8 cellular contexts compared by ENCODE assay signal in the genomic region with DNA sequence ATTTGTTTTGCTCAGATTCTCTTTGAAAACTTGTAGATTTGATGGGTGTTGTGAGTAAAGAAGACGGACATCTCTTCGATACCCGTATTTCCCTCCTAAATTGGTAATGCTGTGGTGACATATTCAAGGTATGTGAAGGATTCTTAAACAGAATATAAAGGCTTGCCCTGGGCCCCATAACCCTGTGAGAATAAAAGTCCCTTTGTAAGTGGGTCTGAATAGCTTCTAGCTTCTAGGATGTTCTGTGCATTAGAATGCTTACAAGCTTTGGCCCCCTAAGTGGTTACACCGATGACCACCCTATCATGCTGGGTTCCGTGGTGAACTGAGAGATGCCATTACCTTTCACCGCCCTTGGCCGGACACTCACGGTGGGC. TPM values are rescaled to one million over a fixed set of nuclear protein-coding genes. Genes with fewer than 3 reads are reported as not detected.
A peak's percentile ranks its signal among the peaks of the same experiment; 100 is the strongest.
DNase-seq lines count a peak whose midpoint lies in the region; ATAC-seq and TF ChIP-seq lines count a peak whose summit lies in the region.

No MANE protein-coding gene starts in this region.

- peaks cover 6% of the 10 kb centered on the region for H3K4me1 ChIP-seq in hepatocyte (ENCODE audit: insufficient read depth)

- H3K9me2 ChIP-seq in hepatocyte (replicated peaks; ENCODE audit: insufficient read depth): no peaks in the 10 kb centered on the region

- peak overlapping the region; percentile 97 for H2AFZ ChIP-seq in hepatocyte

- peak; percentile 16 for DNase-seq in NCI-H2171 treated with DMSO at 0.1 percent for 48 hours (lab: John Stamatoyannopoulos, UW)
- no peak for DNase-seq in NCI-H2171 (lab: John Stamatoyannopoulos, UW)
- no peak for DNase-seq in WERI-Rb-1
- DNase-seq in hepatocyte (ENCODE audit: low spot score): no peak
- DNase-seq in stimulated activated effector memory CD8-positive, alpha-beta T cell treated with anti-CD3 and anti-CD28 coated beads, Interleukin-12 subunit alpha, Interleukin-12 subunit beta, amount 100 ng/mL, for 72 hours (ENCODE audit: low spot score in 2 of 2): no peak

- no peak for ATAC-seq in stimulated activated effector memory CD8-positive, alpha-beta T cell treated with anti-CD3 and anti-CD28 coated beads, Interleukin-12 subunit alpha, Interleukin-12 subunit beta, amount 100 ng/mL, for 72 hours
- ATAC-seq in GM21825 (IDR thresholded peaks at IDR 0.05; ENCODE audit: unreplicated experiment) (no peak), HG02970 (IDR thresholded peaks at IDR 0.05; ENCODE audit: low FRiP score, unreplicated experiment) (no peak), HG03045 (IDR thresholded peaks at IDR 0.05; ENCODE audit: unreplicated experiment) (no peak)

- TF ChIP-seq CTCF in WERI-Rb-1 (IDR thresholded peaks at IDR 0.05; ENCODE audit: low read depth, low read length) (no peak), hepatocyte (IDR thresholded peaks at IDR 0.05; ENCODE audit: poor library complexity) (no peak)

- peak overlapping the region; percentile 86 for H3K27ac ChIP-seq in WERI-Rb-1
- H3K27ac ChIP-seq in hepatocyte: peak overlapping the region; percentile 94

- WGBS in hepatocyte (ENCODE audit: low lambda C conversion rate, missing lambda C conversion rate): 35% methylated on average over 8 of the region's 8 CpGs

- peak overlapping the region; percentile 85 for H3K4me2 ChIP-seq in hepatocyte

- H3K36me3 ChIP-seq in WERI-Rb-1: peaks cover 14% of the 10 kb centered on the region
- H3K36me3 ChIP-seq in hepatocyte (replicated peaks; ENCODE audit: insufficient read depth, low read depth): no peaks in the 10 kb centered on the region

- H3K36me3 Mint-ChIP-seq in stimulated activated effector memory CD8-positive, alpha-beta T cell treated with anti-CD3 and anti-CD28 coated beads, Interleukin-12 subunit alpha, Interleukin-12 subunit beta, amount 100 ng/mL, for 72 hours: peaks cover 10% of the 10 kb centered on the region

- peaks cover 38% of the 10 kb centered on the region for H3K79me2 ChIP-seq in hepatocyte

- peak overlapping the region; percentile 91 for H3K27ac Mint-ChIP-seq in stimulated activated effector memory CD8-positive, alpha-beta T cell treated with anti-CD3 and anti-CD28 coated beads, Interleukin-12 subunit alpha, Interleukin-12 subunit beta, amount 100 ng/mL, for 72 hours

- H3K9me3 ChIP-seq in WERI-Rb-1 (ENCODE audit: severe bottlenecking) (no peaks in the 10 kb centered on the region), hepatocyte (ENCODE audit: low read depth) (no peaks in the 10 kb centered on the region)

- no peaks in the 10 kb centered on the region for H4K20me1 ChIP-seq in hepatocyte (ENCODE audit: insufficient read depth, poor library complexity, severe bottlenecking)

- H3K9me3 Mint-ChIP-seq in stimulated activated effector memory CD8-positive, alpha-beta T cell treated with anti-CD3 and anti-CD28 coated beads, Interleukin-12 subunit alpha, Interleukin-12 subunit beta, amount 100 ng/mL, for 72 hours: no peaks in the 10 kb centered on the region

- H3K27me3 ChIP-seq in WERI-Rb-1 (ENCODE audit: insufficient read depth, low read depth, severe bottlenecking) (no peaks in the 10 kb centered on the region), hepatocyte (no peaks in the 10 kb centered on the region)

- H3K4me1 Mint-ChIP-seq in stimulated activated effector memory CD8-positive, alpha-beta T cell treated with anti-CD3 and anti-CD28 coated beads, Interleukin-12 subunit alpha, Interleukin-12 subunit beta, amount 100 ng/mL, for 72 hours: peaks cover 10% of the 10 kb centered on the region

- peak overlapping the region; percentile 92 for H3K4me3 Mint-ChIP-seq in stimulated activated effector memory CD8-positive, alpha-beta T cell treated with anti-CD3 and anti-CD28 coated beads, Interleukin-12 subunit alpha, Interleukin-12 subunit beta, amount 100 ng/mL, for 72 hours

- H3K4me3 ChIP-seq in WERI-Rb-1 (ENCODE audit: low read depth, low read length) (peak overlapping the region; percentile 96), hepatocyte (peak overlapping the region; percentile 66)

RNA-seq across cellular contexts. Expression of a gene that starts 0.6 kb away (rescaled TPM):
- total RNA-seq in hepatocyte: 20.6 and 23.5 TPM in 2 replicates
- 2.7 and 5.3 TPM in 2 replicates for polyA plus RNA-seq in hepatocyte
